In genomic region chr17:48576479-48577309, GRCh38 we compare ENCODE assay signal across 8 cellular contexts. TPM values are rescaled to one million over a fixed set of nuclear protein-coding genes. Genes with fewer than 3 reads are reported as not detected.
DNase-seq lines count a peak whose midpoint lies in the region; ATAC-seq and TF ChIP-seq lines count a peak whose summit lies in the region.

No MANE protein-coding gene starts in this region.

- peak; percentile 45 for DNase-seq in NCI-H774 (lab: John Stamatoyannopoulos, UW)
- DNase-seq in endodermal cell = peak; percentile 71
- DNase-seq in NCI-H524 treated with DMSO at 0.1 percent for 48 hours (lab: John Stamatoyannopoulos, UW) = no peak
- DNase-seq in DMS 273 treated with DMSO at 0.1 percent for 48 hours (lab: John Stamatoyannopoulos, UW) = no peak

- H3K4me3 ChIP-seq in DOHH2 (ENCODE audit: low read length) (peak overlapping the region; percentile 78), endodermal cell (ENCODE audit: low read length) (no peak overlapping the region), parathyroid adenoma (ENCODE audit: low read depth, low read length) (peak overlapping the region; percentile 59)

- H3K36me3 ChIP-seq in DOHH2 (ENCODE audit: control insufficient read depth, low read length) (peaks cover 4% of the 10 kb centered on the region; the same call in 1 of the 2 replicates), endodermal cell (ENCODE audit: control insufficient read depth, insufficient read depth, low read length) (no peaks in the 10 kb centered on the region), parathyroid adenoma (ENCODE audit: control insufficient read depth, insufficient read depth, low read length) (no peaks in the 10 kb centered on the region)

- H3K27me3 ChIP-seq in DOHH2 (ENCODE audit: control insufficient read depth, low read length) (peaks cover 27% of the 10 kb centered on the region), endodermal cell (ENCODE audit: control insufficient read depth, insufficient read depth, low read length, poor library complexity, severe bottlenecking) (peaks cover 99% of the 10 kb centered on the region), parathyroid adenoma (ENCODE audit: control insufficient read depth, insufficient read depth, low read length) (no peaks in the 10 kb centered on the region)

- peaks cover 49% of the 10 kb centered on the region for H3K27me3 Mint-ChIP-seq in endodermal cell (ENCODE audit: insufficient read depth)

- H3K9me3 ChIP-seq in DOHH2 (ENCODE audit: control insufficient read depth, insufficient read depth, low read length) (no peaks in the 10 kb centered on the region), endodermal cell (ENCODE audit: control insufficient read depth, low read length) (no peaks in the 10 kb centered on the region), parathyroid adenoma (ENCODE audit: control insufficient read depth, low read length) (no peaks in the 10 kb centered on the region)

- no peak for TF ChIP-seq CTCF in DOHH2 (IDR thresholded peaks at IDR 0.05; ENCODE audit: low read depth, low read length, poor library complexity, severe bottlenecking)
- TF ChIP-seq CTCF in endodermal cell (conservative IDR thresholded peaks at IDR 0.05) = no peak
- no peak for TF ChIP-seq CTCF in parathyroid adenoma (IDR thresholded peaks at IDR 0.05)

- H3K79me2 ChIP-seq in DOHH2 (ENCODE audit: control insufficient read depth, low read length) (peaks cover 12% of the 10 kb centered on the region), parathyroid adenoma (no peaks in the 10 kb centered on the region)

- no peak overlapping the region for H3K27ac Mint-ChIP-seq in endodermal cell

- no peak overlapping the region for H2AFZ ChIP-seq in parathyroid adenoma

- no peaks in the 10 kb centered on the region for H3K36me3 Mint-ChIP-seq in endodermal cell (ENCODE audit: low read depth)

- ATAC-seq in HG03342 (IDR thresholded peaks at IDR 0.05; ENCODE audit: unreplicated experiment) (no peak), GM19023 (IDR thresholded peaks at IDR 0.05; ENCODE audit: unreplicated experiment) (no peak)

- peaks cover 29% of the 10 kb centered on the region for H3K4me1 ChIP-seq in DOHH2 (ENCODE audit: control insufficient read depth, low read length)
- no peaks in the 10 kb centered on the region for H3K4me1 ChIP-seq in endodermal cell (ENCODE audit: control insufficient read depth, insufficient read depth, low read length)
- no peaks in the 10 kb centered on the region for H3K4me1 ChIP-seq in parathyroid adenoma

- no peaks in the 10 kb centered on the region for H4K20me1 ChIP-seq in DOHH2 (ENCODE audit: control insufficient read depth, insufficient read depth, low read depth, low read length)

- H3K4me1 Mint-ChIP-seq in endodermal cell = peaks cover 5% of the 10 kb centered on the region

- H3K9me3 Mint-ChIP-seq in endodermal cell = no peaks in the 10 kb centered on the region

- H3K9ac ChIP-seq in endodermal cell (ENCODE audit: extremely low read depth, low read length, poor library complexity, severe bottlenecking) (no peak overlapping the region), parathyroid adenoma (no peak overlapping the region)

- 4% methylated on average over 17 to 32 of the region's 43 CpGs for WGBS in endodermal cell (ENCODE audit: insufficient coverage in 1 of 2, insufficient read length in 1 of 2), 2 experiments

- peaks cover 9% of the 10 kb centered on the region; the same call in 1 of the 2 replicates for H3F3A ChIP-seq in DOHH2 (ENCODE audit: control insufficient read depth, insufficient read depth)

- H3K4me3 Mint-ChIP-seq in endodermal cell = no peak overlapping the region

- H3K4me2 ChIP-seq in DOHH2 (ENCODE audit: low read length) = peak overlapping the region; percentile 91
- H3K4me2 ChIP-seq in parathyroid adenoma (ENCODE audit: low read length) = peak overlapping the region; percentile 82

- H3K27ac ChIP-seq in DOHH2 (ENCODE audit: low read depth, low read length) (no peak overlapping the region), endodermal cell (ENCODE audit: low read depth, low read length) (peak overlapping the region; percentile 36), parathyroid adenoma (no peak overlapping the region)

- H3K9me2 ChIP-seq in DOHH2 (replicated peaks; ENCODE audit: control insufficient read depth, low read length) = no peaks in the 10 kb centered on the region

RNA-seq across cellular contexts. Expression of gene HOXB4, which starts 1.5 kb away (rescaled TPM):
- not detected for total RNA-seq in endodermal cell
- polyA plus RNA-seq in endodermal cell (2013, experiment 1 of 2) = 3.5 TPM
- polyA plus RNA-seq in endodermal cell (2013, experiment 2 of 2) = 3.4 TPM

RNA-seq across cellular contexts. Expression of gene HOXB3, which starts 13.3 kb away (rescaled TPM):
- total RNA-seq in endodermal cell = not detected
- polyA plus RNA-seq in endodermal cell (2013, experiment 1 of 2) = 36.0 TPM
- 33.5 TPM for polyA plus RNA-seq in endodermal cell (2013, experiment 2 of 2)

RNA-seq across cellular contexts. Expression of gene HOXB5, which starts 16.9 kb away (rescaled TPM):
- total RNA-seq in endodermal cell = not detected
- polyA plus RNA-seq in endodermal cell (2013, experiment 1 of 2) = 5.3 TPM
- polyA plus RNA-seq in endodermal cell (2013, experiment 2 of 2) = 2.5 TPM

RNA-seq across cellular contexts. Expression of gene HOXB6, which starts 28.1 kb away (rescaled TPM):
- not detected for total RNA-seq in endodermal cell
- 14.4 TPM for polyA plus RNA-seq in endodermal cell (2013, experiment 1 of 2)
- 10.0 TPM for polyA plus RNA-seq in endodermal cell (2013, experiment 2 of 2)

RNA-seq across cellular contexts. Expression of gene HOXB2, which starts 31.8 kb away (rescaled TPM):
- under 1 TPM in 1 of 2 donors, not detected in 1; 0.22 TPM for total RNA-seq in endodermal cell
- polyA plus RNA-seq in endodermal cell (2013, experiment 1 of 2) = 121 TPM
- 124 TPM for polyA plus RNA-seq in endodermal cell (2013, experiment 2 of 2)

Comparison
In these comparisons a context has a peak if more than half of its experiments do, and no peak if none do; other contexts are left out.
1. DNase-seq: peak in NCI-H774 (single experiment) and endodermal cell (single experiment); none in NCI-H524 treated with DMSO at 0.1 percent for 48 hours (single experiment) and DMS 273 treated with DMSO at 0.1 percent for 48 hours (single experiment).